ENCODE assay signal across 1 cellular context in genomic region chr15:52730594-52730993, GRCh38.
TF ChIP-seq lines count a peak whose summit lies in the region.

No MANE protein-coding gene starts in this region.

TF ChIP-seq in endothelial cell of umbilical vein, 7 proteins besides CTCF, POLR2A, EP300 and RAD21:
- TF ChIP-seq JUN (IDR thresholded peaks at IDR 0.05; ENCODE audit: borderline replicate concordance, insufficient read depth, insufficient read length, low read depth): no peak
- no peak for TF ChIP-seq MAX (IDR thresholded peaks at IDR 0.05; ENCODE audit: insufficient read depth, insufficient read length)
- TF ChIP-seq MYC (IDR thresholded peaks at IDR 0.05; ENCODE audit: low read depth, low read length): no peak
- no peak for TF ChIP-seq FOS (IDR thresholded peaks at IDR 0.05; ENCODE audit: borderline replicate concordance, insufficient read depth, low read length)
TF ChIP-seq in endothelial cell of umbilical vein: peak in this region for 0.
